ENCODE assay signal across 2 cellular contexts in genomic region chr6:15615837-15616236, GRCh38.
A peak's percentile ranks its signal among the peaks of the same experiment; 100 is the strongest.
TF ChIP-seq lines count a peak whose summit lies in the region.

No MANE protein-coding gene starts in this region.

TF ChIP-seq in GM12891, 5 proteins besides CTCF, POLR2A, EP300 and RAD21 (continued from another document):
- no peak for TF ChIP-seq PAX5 (IDR thresholded peaks at IDR 0.05; ENCODE audit: insufficient read depth, low read length, severe bottlenecking)
- TF ChIP-seq POLR2AphosphoS5 (IDR thresholded peaks at IDR 0.05; ENCODE audit: low read depth, low read length), result no peak

TF ChIP-seq in HepG2, 621 proteins besides CTCF, POLR2A, EP300 and RAD21 (continued from another document):
- TF ChIP-seq HOMEZ (CRISPR knock-in tag; IDR thresholded peaks at IDR 0.05; ENCODE audit: low read depth) (peak; percentile 29; the same call in 1 of the 2 replicates), USF2 (IDR thresholded peaks at IDR 0.05; ENCODE audit: low read depth, low read length) (0 out of 2 replicates have a peak, but pooled peaks have one; percentile 21), USF2 (CRISPR knock-in tag; IDR thresholded peaks at IDR 0.05; ENCODE audit: borderline replicate concordance) (no peak), ZBTB34 (CRISPR knock-in tag; IDR thresholded peaks at IDR 0.05) (peak; percentile 44; the same call in 1 of the 2 replicates), LCORL (IDR thresholded peaks at IDR 0.05) (no peak), LCORL (CRISPR knock-in tag; IDR thresholded peaks at IDR 0.05) (no peak), HNF4G (IDR thresholded peaks at IDR 0.05; ENCODE audit: borderline replicate concordance, low read depth, low read length) (0 out of 2 replicates have a peak, but pooled peaks have one; percentile 31), HNF4G (CRISPR knock-in tag; IDR thresholded peaks at IDR 0.05; ENCODE audit: borderline replicate concordance, low read depth) (no peak), HNF4A (CRISPR knock-in tag; IDR thresholded peaks at IDR 0.05) (peak; percentile 79), ZNF512 (CRISPR knock-in tag; IDR thresholded peaks at IDR 0.05) (no peak), ZNF703 (CRISPR knock-in tag; IDR thresholded peaks at IDR 0.05; ENCODE audit: borderline replicate concordance) (no peak), ZNF280B (CRISPR knock-in tag; IDR thresholded peaks at IDR 0.05; ENCODE audit: borderline replicate concordance) (no peak), HNF1A (IDR thresholded peaks at IDR 0.05; ENCODE audit: low read depth) (no peak), HNF1A (CRISPR knock-in tag; IDR thresholded peaks at IDR 0.05; ENCODE audit: borderline replicate concordance) (no peak), RXRA (CRISPR knock-in tag; IDR thresholded peaks at IDR 0.05) (no peak), SAP130 (CRISPR knock-in tag; IDR thresholded peaks at IDR 0.05; ENCODE audit: low read depth) (peak; percentile 23; the same call in 1 of the 2 replicates), ZFY (CRISPR knock-in tag; IDR thresholded peaks at IDR 0.05) (peak; percentile 49; the same call in 1 of the 2 replicates), ZMYM4 (CRISPR knock-in tag; IDR thresholded peaks at IDR 0.05) (0 out of 2 replicates have a peak, but pooled peaks have one; percentile 40), ZNF749 (CRISPR knock-in tag; IDR thresholded peaks at IDR 0.05; ENCODE audit: borderline replicate concordance) (no peak), SETDB1 (CRISPR knock-in tag; IDR thresholded peaks at IDR 0.05; ENCODE audit: borderline replicate concordance) (no peak), ZNF644 (CRISPR knock-in tag; IDR thresholded peaks at IDR 0.05; ENCODE audit: low read depth) (0 out of 2 replicates have a peak, but pooled peaks have one; percentile 33), NFIC (IDR thresholded peaks at IDR 0.05; ENCODE audit: low read length) (no peak), ZSCAN5A (CRISPR knock-in tag; IDR thresholded peaks at IDR 0.05; ENCODE audit: borderline replicate concordance) (0 out of 2 replicates have a peak, but pooled peaks have one; percentile 30), TFAP4 (IDR thresholded peaks at IDR 0.05; ENCODE audit: borderline replicate concordance, low read depth) (peak; percentile 41; the same call in 1 of the 2 replicates), ZNF331 (CRISPR knock-in tag; IDR thresholded peaks at IDR 0.05) (peak; percentile 29; the same call in 1 of the 2 replicates), PHB2 (IDR thresholded peaks at IDR 0.05; ENCODE audit: partially characterized antibody) (no peak), PAF1 (CRISPR knock-in tag; IDR thresholded peaks at IDR 0.05) (no peak)
